ENCODE assay signal across 9 cellular contexts in the genomic region with DNA sequence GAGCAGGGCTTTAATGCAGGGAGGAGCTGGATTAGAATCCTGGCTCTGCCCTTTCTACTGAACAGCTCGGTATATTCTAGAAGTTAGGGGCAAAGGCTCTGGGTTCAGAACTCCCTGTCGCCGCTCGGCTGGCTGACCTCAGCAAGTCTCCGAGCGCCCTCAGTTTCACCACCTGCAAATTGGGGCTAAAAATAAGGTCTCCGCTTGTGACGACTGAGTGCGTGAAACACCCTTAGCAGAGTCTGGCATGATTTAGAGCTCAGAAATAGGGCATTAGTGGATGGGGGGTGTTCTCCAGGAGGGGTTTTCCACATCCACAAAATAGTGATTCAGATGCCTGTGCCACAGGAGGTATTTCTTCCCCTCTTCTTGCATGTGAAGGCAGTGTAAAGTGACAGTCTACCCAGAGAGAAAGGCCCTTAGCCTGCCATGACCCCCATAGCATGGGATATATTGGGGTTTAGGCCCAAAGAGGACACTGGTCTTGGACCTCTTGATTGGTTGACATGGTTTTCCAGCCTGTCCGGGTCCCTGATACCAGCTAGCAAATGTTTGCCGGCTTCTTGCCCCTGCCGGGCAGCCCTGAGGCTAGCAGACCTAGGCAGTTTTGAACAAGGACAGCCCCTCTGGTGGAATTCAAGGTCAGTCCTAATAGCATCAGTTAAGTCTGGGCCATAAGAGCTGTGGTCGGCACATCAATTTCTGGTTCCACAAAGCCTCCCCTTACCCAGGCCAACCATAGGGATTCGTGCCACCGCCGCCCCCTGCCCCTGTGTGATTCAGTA. TPM values are rescaled to one million over a fixed set of nuclear protein-coding genes. Genes with fewer than 3 reads are reported as not detected.
DNase-seq lines count a peak whose midpoint lies in the region; ATAC-seq lines count a peak whose summit lies in the region.
"Had no signal": no experiment of that assay in that cellular context is flagged by ENCODE, and none has a peak within 500 bp of the region (broad histone marks: within the 10 kb centered on the region; RNA-seq: fewer than 3 reads in every experiment).

No MANE protein-coding gene starts in this region.

- peak overlapping the region; percentile 89 for H3K4me3 Mint-ChIP-seq in activated CD4-positive, alpha-beta T cell treated with anti-CD3 and anti-CD28 coated beads, Interleukin-2, amount 10 ng/mL, durations not matched to agents 24 days and 14 days
- peak overlapping the region; percentile 79 for H3K4me3 Mint-ChIP-seq in activated naive CD8-positive, alpha-beta T cell treated with anti-CD3 and anti-CD28 coated beads, Interleukin-2, amount 50 U/mL, for 24 hours

- H3K36me3 Mint-ChIP-seq in activated CD4-positive, alpha-beta T cell treated with anti-CD3 and anti-CD28 coated beads, Interleukin-2, amount 10 ng/mL, durations not matched to agents 24 days and 14 days (ENCODE audit: low read depth), result no peaks in the 10 kb centered on the region
- H3K36me3 Mint-ChIP-seq in activated naive CD8-positive, alpha-beta T cell treated with anti-CD3 and anti-CD28 coated beads, Interleukin-2, amount 50 U/mL, for 24 hours (ENCODE audit: low read depth), result peaks cover 3% of the 10 kb centered on the region

- H3K27ac Mint-ChIP-seq in activated CD4-positive, alpha-beta T cell treated with anti-CD3 and anti-CD28 coated beads, Interleukin-2, amount 10 ng/mL, durations not matched to agents 24 days and 14 days, result peak overlapping the region; percentile 51
- H3K27ac Mint-ChIP-seq in activated naive CD8-positive, alpha-beta T cell treated with anti-CD3 and anti-CD28 coated beads, Interleukin-2, amount 50 U/mL, for 24 hours, result peak overlapping the region; percentile 56

- WGBS in thymus, result 47% methylated on average over 16 of the region's 16 CpGs

- H3K27ac ChIP-seq in thymus (ENCODE audit: low read depth), result peak overlapping the region; percentile 85

- H3K9me3 Mint-ChIP-seq in activated CD4-positive, alpha-beta T cell treated with anti-CD3 and anti-CD28 coated beads, Interleukin-2, amount 10 ng/mL, durations not matched to agents 24 days and 14 days, result no peaks in the 10 kb centered on the region
- H3K9me3 Mint-ChIP-seq in activated naive CD8-positive, alpha-beta T cell treated with anti-CD3 and anti-CD28 coated beads, Interleukin-2, amount 50 U/mL, for 24 hours, result no peaks in the 10 kb centered on the region

- H3K4me3 ChIP-seq in thymus (ENCODE audit: low read length), result peak overlapping the region; percentile 98

- no peaks in the 10 kb centered on the region for H3K27me3 ChIP-seq in thymus (ENCODE audit: control insufficient read depth, insufficient read depth)

- peaks cover 27% of the 10 kb centered on the region for H3K4me1 Mint-ChIP-seq in activated CD4-positive, alpha-beta T cell treated with anti-CD3 and anti-CD28 coated beads, Interleukin-2, amount 10 ng/mL, durations not matched to agents 24 days and 14 days
- peaks cover 45% of the 10 kb centered on the region for H3K4me1 Mint-ChIP-seq in activated naive CD8-positive, alpha-beta T cell treated with anti-CD3 and anti-CD28 coated beads, Interleukin-2, amount 50 U/mL, for 24 hours

- H3K27me3 Mint-ChIP-seq in activated CD4-positive, alpha-beta T cell treated with anti-CD3 and anti-CD28 coated beads, Interleukin-2, amount 10 ng/mL, durations not matched to agents 24 days and 14 days, result no peaks in the 10 kb centered on the region
- no peaks in the 10 kb centered on the region for H3K27me3 Mint-ChIP-seq in activated naive CD8-positive, alpha-beta T cell treated with anti-CD3 and anti-CD28 coated beads, Interleukin-2, amount 50 U/mL, for 24 hours

- peaks cover 45% of the 10 kb centered on the region for H3K4me1 ChIP-seq in thymus (ENCODE audit: control insufficient read depth, insufficient read depth, low read length)

- no peak for DNase-seq in activated CD4-positive, alpha-beta T cell treated with anti-CD3 and anti-CD28 coated beads, Interleukin-2, amount 10 ng/mL, durations not matched to agents 24 days and 14 days
- no peak for DNase-seq in activated CD4-positive, alpha-beta T cell treated with anti-CD3 and anti-CD28 coated beads, Interleukin-2, amount 50 U/mL, for 48 hours
- DNase-seq in activated naive CD8-positive, alpha-beta T cell treated with anti-CD3 and anti-CD28 coated beads, Interleukin-2, amount 50 U/mL, for 24 hours, result no peak
- DNase-seq in left lobe of liver (ENCODE audit: low spot score) (peak; percentile 53), GDM1 (lab: John Stamatoyannopoulos, UW) (no peak), COR-L47 (lab: John Stamatoyannopoulos, UW) (no peak), UCSD-AML1 (lab: John Stamatoyannopoulos, UW; ENCODE audit: unreplicated experiment) (no peak)
- DNase-seq: AML-193 had no signal

- intact Hi-C loops in activated CD4-positive, alpha-beta T cell treated with anti-CD3 and anti-CD28 coated beads, Interleukin-2, amount 10 ng/mL, durations not matched to agents 24 days and 14 days (cut with micrococcal nuclease), result loop anchor here (2.0 kb wide), 2 partner anchors 63 to 221 kb away; partner anchors contain the start of gene CREBRF

- no peak for ATAC-seq in activated naive CD8-positive, alpha-beta T cell treated with anti-CD3 and anti-CD28 coated beads, Interleukin-2, amount 50 U/mL, for 24 hours
- ATAC-seq in left lobe of liver, result no peak

- H3K9me3 ChIP-seq in thymus (ENCODE audit: control insufficient read depth), result no peaks in the 10 kb centered on the region

- H3K36me3 ChIP-seq in thymus (ENCODE audit: control insufficient read depth, insufficient read depth), result peaks cover 15% of the 10 kb centered on the region

RNA-seq across cellular contexts. Expression of gene ERGIC1, which starts 1.4 kb away (rescaled TPM):
- total RNA-seq in activated CD4-positive, alpha-beta T cell treated with anti-CD3 and anti-CD28 coated beads, Interleukin-2, amount 10 ng/mL, durations not matched to agents 24 days and 14 days, result 47.1 and 47.3 TPM in 2 replicates
- total RNA-seq in left lobe of liver, result 158 TPM
- polyA plus RNA-seq in thymus, result 69.2 TPM
